Comparison of ENCODE assay signal across 26 cellular contexts in the genomic region with DNA sequence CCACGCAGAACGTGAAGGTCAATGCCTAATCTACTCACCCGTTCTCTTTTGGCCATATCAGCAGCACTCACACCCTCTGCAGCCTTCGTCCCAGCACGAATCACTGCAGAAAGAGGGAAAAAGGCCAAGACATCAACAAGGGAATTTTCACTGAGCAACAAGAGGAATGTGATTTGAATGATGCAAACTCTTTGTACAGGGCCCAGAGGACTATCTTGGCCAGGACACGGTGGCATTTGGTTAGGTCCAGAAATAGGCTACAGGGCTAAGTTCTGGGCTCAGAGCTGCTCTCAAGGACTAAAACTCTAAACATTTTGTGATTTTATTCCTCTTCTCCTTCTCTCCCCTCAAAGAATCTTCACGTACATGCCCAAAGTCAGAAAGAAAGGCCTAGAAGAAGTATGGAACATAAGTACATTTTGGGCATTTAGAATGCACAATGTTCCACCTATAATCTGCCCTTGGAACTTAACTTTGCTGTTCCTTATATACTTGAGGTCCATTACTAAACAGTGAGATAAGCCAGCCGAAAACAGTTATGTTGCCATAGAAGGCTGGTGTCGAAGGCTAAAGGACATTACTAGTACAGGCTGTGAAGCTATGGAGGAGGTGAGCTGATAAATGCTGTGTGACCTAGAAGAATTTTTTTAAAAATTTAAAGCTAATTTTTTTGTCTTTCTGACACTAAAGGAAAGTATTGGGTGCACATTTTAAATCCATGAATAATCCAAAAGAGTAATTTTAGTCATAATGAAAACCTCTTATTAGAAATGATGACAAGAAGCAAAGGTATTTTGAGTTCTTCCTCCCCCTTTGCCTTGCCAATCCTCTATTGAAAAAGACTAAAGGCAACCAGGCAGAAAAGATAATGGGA. TPM values are rescaled to one million over a fixed set of nuclear protein-coding genes. Genes with fewer than 3 reads are reported as not detected.
DNase-seq lines count a peak whose midpoint lies in the region; ATAC-seq and TF ChIP-seq lines count a peak whose summit lies in the region.
"Had no signal": no experiment of that assay in that cellular context is flagged by ENCODE, and none has a peak within 500 bp of the region (broad histone marks: within the 10 kb centered on the region; RNA-seq: fewer than 3 reads in every experiment).

No MANE protein-coding gene starts in this region.

- H3F3A ChIP-seq in GM23248 (ENCODE audit: insufficient read depth), result peaks cover 36% of the 10 kb centered on the region

- peak overlapping the region; percentile 90 for H3K27ac ChIP-seq in GM23248
- H3K27ac ChIP-seq in right atrium auricular region, result peak overlapping the region; percentile 67 to 85
- H3K27ac ChIP-seq in tibial artery, result peak overlapping the region; percentile 1 to 47
- H3K27ac ChIP-seq: BLaER1 treated with 17β-estradiol and CSF1 and Interleukin-3, amounts not matched to agents 10 nM and 100 nM; left lung; neutrophil; WERI-Rb-1 had no signal

- H3K4me2 ChIP-seq in GM23248 (ENCODE audit: unreplicated experiment), result peak overlapping the region; percentile 46
- H3K4me2 ChIP-seq: BLaER1 treated with 17β-estradiol and CSF1 and Interleukin-3, amounts not matched to agents 10 nM and 100 nM had no signal

- DNase-seq in GM23248 (peak; percentile 75), chondrocyte (ENCODE audit: low spot score) (no peak), right atrium auricular region (ENCODE audit: low spot score) (no peak), tibial artery (no peak), NCI-H345 (lab: John Stamatoyannopoulos, UW) (no peak), NCI-H510A (lab: John Stamatoyannopoulos, UW) (no peak)
- DNase-seq: activated CD8-positive, alpha-beta T cell treated with anti-CD3 and anti-CD28 coated beads for 36 hours; activated naive CD4-positive, alpha-beta T cell treated with Interleukin-2 at 50 U/mL for 16 hours; activated T-cell treated with anti-CD3 and anti-CD28 coated beads, Interleukin-2, amount 50 U/mL, for 24 hours; GF-D8; left lung; NCI-H1417 treated with DMSO at 0.1 percent for 48 hours; NCI-H748 treated with DMSO at 0.1 percent for 48 hours; OCI-M1; retina; SHP77 treated with DMSO at 0.1 percent for 48 hours; stimulated activated naive CD4-positive, alpha-beta T cell treated with Interleukin-2 at 50 U/mL for 16 hours; WERI-Rb-1 had no signal

- TF ChIP-seq CTCF in chondrocyte (IDR thresholded peaks at IDR 0.05) (no peak), right atrium auricular region (IDR thresholded peaks at IDR 0.05) (no peak), tibial artery (IDR thresholded peaks at IDR 0.05) (no peak)

- H3K27me3 Mint-ChIP-seq in chondrocyte (ENCODE audit: low read depth), result no peaks in the 10 kb centered on the region
- H3K27me3 Mint-ChIP-seq: activated CD8-positive, alpha-beta T cell treated with anti-CD3 and anti-CD28 coated beads for 36 hours; activated T-cell treated with anti-CD3 and anti-CD28 coated beads, Interleukin-2, amount 50 U/mL, for 24 hours; type B pancreatic cell had no signal

- H4K20me1 ChIP-seq in GM23248 (ENCODE audit: insufficient read depth), result no peaks in the 10 kb centered on the region

- H3K27ac Mint-ChIP-seq in chondrocyte (ENCODE audit: unreplicated experiment), result peak overlapping the region; percentile 39
- H3K27ac Mint-ChIP-seq: type B pancreatic cell had no signal

- peaks cover 28% of the 10 kb centered on the region for H3K4me1 Mint-ChIP-seq in chondrocyte (ENCODE audit: low read depth)

- H3K4me1 ChIP-seq in GM23248 (ENCODE audit: insufficient read depth), result peaks cover 43% of the 10 kb centered on the region
- peaks cover 0 to 12% of the 10 kb centered on the region in 2 donors for H3K4me1 ChIP-seq in right atrium auricular region
- peaks cover 0 to 3% (median 0%) of the 10 kb centered on the region in 4 donors for H3K4me1 ChIP-seq in tibial artery
- H3K4me1 ChIP-seq: left lung had no signal

- intact Hi-C loops in tibial artery (cut with DNase I; ENCODE audit: low total_unique reads), result no loop called here

- H3K4me3 ChIP-seq in GM23248 (no peak overlapping the region), right atrium auricular region (no peak overlapping the region), tibial artery (no peak overlapping the region)
- H3K4me3 ChIP-seq: BLaER1 treated with 17β-estradiol and CSF1 and Interleukin-3, amounts not matched to agents 10 nM and 100 nM; left lung had no signal

- H2AFZ ChIP-seq in GM23248, result no peak overlapping the region

- H3K9ac ChIP-seq in GM23248, result peak overlapping the region; percentile 62
- H3K9ac ChIP-seq: BLaER1 treated with 17β-estradiol and CSF1 and Interleukin-3, amounts not matched to agents 10 nM and 100 nM had no signal

- H3K9me3 ChIP-seq in GM23248 (ENCODE audit: low read depth), result no peaks in the 10 kb centered on the region
- no peaks in the 10 kb centered on the region for H3K9me3 ChIP-seq in right atrium auricular region
- H3K9me3 ChIP-seq in tibial artery, result no peaks in the 10 kb centered on the region
- H3K9me3 ChIP-seq: BLaER1 treated with 17β-estradiol and CSF1 and Interleukin-3, amounts not matched to agents 10 nM and 100 nM; left lung; neutrophil had no signal

- no peaks in the 10 kb centered on the region for H3K27me3 ChIP-seq in GM23248 (replicated peaks; ENCODE audit: insufficient read depth)
- no peaks in the 10 kb centered on the region for H3K27me3 ChIP-seq in right atrium auricular region
- no peaks in the 10 kb centered on the region for H3K27me3 ChIP-seq in tibial artery
- H3K27me3 ChIP-seq: BLaER1 treated with 17β-estradiol and CSF1 and Interleukin-3, amounts not matched to agents 10 nM and 100 nM; left lung; neutrophil had no signal

- H3K4me3 Mint-ChIP-seq in chondrocyte (ENCODE audit: unreplicated experiment), result no peak overlapping the region
- H3K4me3 Mint-ChIP-seq: activated CD8-positive, alpha-beta T cell treated with anti-CD3 and anti-CD28 coated beads for 36 hours; activated T-cell treated with anti-CD3 and anti-CD28 coated beads, Interleukin-2, amount 50 U/mL, for 24 hours; type B pancreatic cell had no signal

- H3K36me3 ChIP-seq in GM23248 (ENCODE audit: low read depth) (peaks cover 30% of the 10 kb centered on the region), right atrium auricular region (peaks cover 79% of the 10 kb centered on the region), tibial artery (peaks cover 62 to 98% (median 94%) of the 10 kb centered on the region in 3 donors)

- 65% methylated on average over 9 of the region's 9 CpGs for WGBS in GM23248 (ENCODE audit: low coverage in 1 of 2, low lambda C conversion rate in 2 of 2, missing lambda C conversion rate in 2 of 2), 2 experiments

- no peaks in the 10 kb centered on the region for H3K9me3 Mint-ChIP-seq in chondrocyte (ENCODE audit: low read depth)
- H3K9me3 Mint-ChIP-seq: activated CD8-positive, alpha-beta T cell treated with anti-CD3 and anti-CD28 coated beads for 36 hours; activated T-cell treated with anti-CD3 and anti-CD28 coated beads, Interleukin-2, amount 50 U/mL, for 24 hours; type B pancreatic cell had no signal

- peaks cover 37% of the 10 kb centered on the region for H3K36me3 Mint-ChIP-seq in chondrocyte (ENCODE audit: low read depth)

- no peak for ATAC-seq in HG03135 (IDR thresholded peaks at IDR 0.05; ENCODE audit: unreplicated experiment)
- ATAC-seq: activated CD8-positive, alpha-beta T cell treated with anti-CD3 and anti-CD28 coated beads for 36 hours; HCT116 had no signal

- no peaks in the 10 kb centered on the region for H3K79me2 ChIP-seq in GM23248 (ENCODE audit: insufficient read depth)

- in situ Hi-C loops in GM23248 (cut with MboI), result no loop called here

- no peaks in the 10 kb centered on the region for H3K9me2 ChIP-seq in GM23248 (ENCODE audit: insufficient read depth)

RNA-seq across cellular contexts. Expression of a gene that starts 20.0 kb away (rescaled TPM):
- 11.3 and 18.9 TPM in 2 replicates for total RNA-seq in GM23248 (2014; rRNA removed; shearing (Covaris generic))
- 25.7 and 29.1 TPM in 2 replicates for polyA plus RNA-seq in GM23248 (2016; fragmentation: Nextera tagmentation; extraction: Ambion mirVana)
- total RNA-seq in chondrocyte (32.2 to 49.7 TPM (median 35.2 TPM) in 3 replicates), right atrium auricular region (10 to 100 TPM; 12.7 to 15.1 TPM)

RNA-seq across cellular contexts. Expression of a gene that starts 37.8 kb away (rescaled TPM):
- total RNA-seq in GM23248 (2014; rRNA removed; shearing (Covaris generic)), result not detected in 2 replicates
- not detected in 2 replicates for polyA plus RNA-seq in GM23248 (2016; fragmentation: Nextera tagmentation; extraction: Ambion mirVana)
- total RNA-seq in chondrocyte (0.42 to 1.4 TPM (median 0.46 TPM) in 3 replicates), right atrium auricular region (1 to 10 TPM in 1 of 2 donors, under 1 TPM in 1; 0.37 to 1.1 TPM)
- total RNA-seq: endothelial cell of umbilical vein; M059J; T-helper 1 cell treated with Interleukin-12 subunit alpha and Interleukin-12 subunit beta and Interleukin-4 antibody, amounts not matched to agents 30 ng/mL and 1 ng/mL, for 36 hours had no signal

Comparison
In these comparisons a context has a peak if more than half of its experiments do, and no peak if none do; other contexts are left out.
1. H3K27ac ChIP-seq: peak in every context shown above with its lines; median percentile 90 in GM23248; 76 in right atrium auricular region; 24 in tibial artery.